In genomic region chr11:72696866-72697428, GRCh38 we compare ENCODE assay signal across 13 cellular contexts. TPM values are rescaled to one million over a fixed set of nuclear protein-coding genes. Genes with fewer than 3 reads are reported as not detected.
DNase-seq lines count a peak whose midpoint lies in the region; ATAC-seq and TF ChIP-seq lines count a peak whose summit lies in the region.
"Had no signal": no experiment of that assay in that cellular context is flagged by ENCODE, and none has a peak within 500 bp of the region (broad histone marks: within the 10 kb centered on the region; RNA-seq: fewer than 3 reads in every experiment).

No MANE protein-coding gene starts in this region.

- peaks cover 21% of the 10 kb centered on the region for H3K36me3 Mint-ChIP-seq in activated CD8-positive, alpha-beta memory T cell treated with anti-CD3 and anti-CD28 coated beads, Interleukin-2, amount 10 ng/mL, durations not matched to agents 7 days and 5 days

- H3K4me1 Mint-ChIP-seq in activated CD8-positive, alpha-beta memory T cell treated with anti-CD3 and anti-CD28 coated beads, Interleukin-2, amount 10 ng/mL, durations not matched to agents 7 days and 5 days: no peaks in the 10 kb centered on the region
- H3K4me1 Mint-ChIP-seq: brain had no signal

- DNase-seq in HCT116 (ENCODE audit: low read depth, low spot score): no peak
- DNase-seq in erythroblast (lab: John Stamatoyannopoulos, UW): peak; percentile 26 to 44
- peak in 1 of 2 donors; percentile 84 for DNase-seq in left lung
- peak; percentile 64 to 75 for DNase-seq in tibial nerve (ENCODE audit: low spot score in 2 of 2)
- DNase-seq in NCI-H526 (lab: John Stamatoyannopoulos, UW): no peak
- no peak for DNase-seq in activated CD8-positive, alpha-beta memory T cell treated with anti-CD3 and anti-CD28 coated beads, Interleukin-2, amount 10 ng/mL, durations not matched to agents 7 days and 5 days
- DNase-seq: activated gamma-delta T cell, C1 segment of cervical spinal cord, head of caudate nucleus, nucleus accumbens had no signal

- no peak for TF ChIP-seq EP300 in tibial nerve (IDR thresholded peaks at IDR 0.05)

- intact Hi-C loops in HCT116 (cut with micrococcal nuclease) (no loop called here), left lung (cut with DNase I) (no loop called here)

- H3K27ac ChIP-seq in HCT116 (ENCODE audit: low read depth, low read length) (no peak overlapping the region), left lung (no peak overlapping the region), tibial nerve (peak overlapping the region in 2 of 4 donors; percentile 63 to 81)
- H3K27ac ChIP-seq: thoracic aorta had no signal

- no peaks in the 10 kb centered on the region for H3K79me2 ChIP-seq in HCT116 (ENCODE audit: insufficient read depth, low read length)

- H3K4me3 ChIP-seq in HCT116 (replicated peaks in 1 of 2; ENCODE audit: low read depth in 1 of 2, low read length in 2 of 2) (no peak overlapping the region), left lung (no peak overlapping the region), tibial nerve (no peak overlapping the region)
- H3K4me3 ChIP-seq: thoracic aorta had no signal

- no peak overlapping the region for H3K9ac ChIP-seq in HCT116 (ENCODE audit: low read length)

- H2AFZ ChIP-seq in HCT116 (ENCODE audit: low read depth, low read length, poor library complexity, severe bottlenecking): no peak overlapping the region

- H3K9me2 ChIP-seq in HCT116 (ENCODE audit: insufficient read depth): no peaks in the 10 kb centered on the region

- RAD21 ChIA-PET in HCT116 (lab: Charles Lee; ENCODE audit: low non-redundant PET in 1 of 2, low total read pairs in 2 of 2, uncharacterized antibody in 2 of 2, unreplicated experiment in 2 of 2): no interaction called here

- POLR2A ChIA-PET in HCT116 (lab: Charles Lee): no interaction called here

- H3K27me3 ChIP-seq in HCT116 (ENCODE audit: insufficient read depth, low read length): no peaks in the 10 kb centered on the region
- H3K27me3 ChIP-seq in left lung: no peaks in the 10 kb centered on the region
- no peaks in the 10 kb centered on the region for H3K27me3 ChIP-seq in tibial nerve

- peaks cover 12 to 14% of the 10 kb centered on the region in 2 experiments; a peak in 3 of 4 replicates for H3K36me3 ChIP-seq in HCT116 (ENCODE audit: control insufficient read depth in 1 of 2, insufficient read depth in 2 of 2, low read length in 2 of 2)
- peaks cover 7 to 100% of the 10 kb centered on the region in 2 donors for H3K36me3 ChIP-seq in left lung
- peaks cover 5 to 99% (median 42%) of the 10 kb centered on the region in 3 donors for H3K36me3 ChIP-seq in tibial nerve

- no peak for TF ChIP-seq RAD21 in HCT116 (IDR thresholded peaks at IDR 0.05; ENCODE audit: low read depth)

- no peak overlapping the region for H3K27ac Mint-ChIP-seq in activated CD8-positive, alpha-beta memory T cell treated with anti-CD3 and anti-CD28 coated beads, Interleukin-2, amount 10 ng/mL, durations not matched to agents 7 days and 5 days
- H3K27ac Mint-ChIP-seq: brain had no signal

- TF ChIP-seq POLR2A in HCT116 (IDR thresholded peaks at IDR 0.05; ENCODE audit: borderline replicate concordance, extremely low read depth, insufficient read depth, insufficient read length) (no peak), erythroblast (IDR thresholded peaks at IDR 0.05; ENCODE audit: low read length) (no peak), tibial nerve (IDR thresholded peaks at IDR 0.05) (no peak)

- no peaks in the 10 kb centered on the region for H3K27me3 Mint-ChIP-seq in activated CD8-positive, alpha-beta memory T cell treated with anti-CD3 and anti-CD28 coated beads, Interleukin-2, amount 10 ng/mL, durations not matched to agents 7 days and 5 days
- H3K27me3 Mint-ChIP-seq: brain had no signal

- no peak overlapping the region for H3K4me3 Mint-ChIP-seq in activated CD8-positive, alpha-beta memory T cell treated with anti-CD3 and anti-CD28 coated beads, Interleukin-2, amount 10 ng/mL, durations not matched to agents 7 days and 5 days
- H3K4me3 Mint-ChIP-seq: brain had no signal

- TF ChIP-seq CTCF in HCT116 (IDR thresholded peaks at IDR 0.05 in 2 of 3, conservative IDR thresholded peaks at IDR 0.05 in 1 of 3; ENCODE audit: borderline replicate concordance in 1 of 3, insufficient read depth in 1 of 3, low read depth in 2 of 3, low read length in 2 of 3) (no peak), left lung (IDR thresholded peaks at IDR 0.05) (no peak), tibial nerve (IDR thresholded peaks at IDR 0.05) (no peak)

- H4K20me1 ChIP-seq in HCT116 (ENCODE audit: insufficient read depth): no peaks in the 10 kb centered on the region

- H3K4me1 ChIP-seq in HCT116 (ENCODE audit: control insufficient read depth in 1 of 2, insufficient read depth in 2 of 2, low read length in 2 of 2): peaks cover 3 to 19% of the 10 kb centered on the region in 2 experiments; a peak in 3 of 4 replicates
- H3K4me1 ChIP-seq in left lung: no peaks in the 10 kb centered on the region
- H3K4me1 ChIP-seq in tibial nerve: peaks cover 0 to 28% (median 7%) of the 10 kb centered on the region in 4 donors

- peak; percentile 52; the same call in 1 of the 2 replicates for ATAC-seq in HCT116
- peak; percentile 38 for ATAC-seq in left lung
- ATAC-seq in GM19351 (IDR thresholded peaks at IDR 0.05; ENCODE audit: unreplicated experiment): no peak
- no peak for ATAC-seq in activated CD8-positive, alpha-beta memory T cell treated with anti-CD3 and anti-CD28 coated beads, Interleukin-2, amount 10 ng/mL, durations not matched to agents 7 days and 5 days

- 68 to 73% methylated on average over 29 to 30 of the region's 39 CpGs for WGBS in tibial nerve, 2 donors

- H3K9me3 Mint-ChIP-seq in activated CD8-positive, alpha-beta memory T cell treated with anti-CD3 and anti-CD28 coated beads, Interleukin-2, amount 10 ng/mL, durations not matched to agents 7 days and 5 days (ENCODE audit: low read depth): no peaks in the 10 kb centered on the region
- H3K9me3 Mint-ChIP-seq: brain had no signal

- CTCF ChIA-PET in HCT116 (lab: Charles Lee): no interaction called here
- CTCF ChIA-PET in activated CD8-positive, alpha-beta memory T cell treated with anti-CD3 and anti-CD28 coated beads, Interleukin-2, amount 10 ng/mL, durations not matched to agents 7 days and 5 days (lab: Charles Lee): no interaction called here

- H3K9me3 ChIP-seq in HCT116 (ENCODE audit: control insufficient read depth in 1 of 2, insufficient read depth in 1 of 2, low read depth in 1 of 2, low read length in 2 of 2) (no peaks in the 10 kb centered on the region), left lung (no peaks in the 10 kb centered on the region), tibial nerve (no peaks in the 10 kb centered on the region)
- H3K9me3 ChIP-seq: thoracic aorta had no signal

- TSS peak; percentile 16 for BruUV-seq in HCT116 (replicated peaks; lab: Mats Ljungman, UMichigan)

- no peak overlapping the region for H3K4me2 ChIP-seq in HCT116 (ENCODE audit: low read length)

TF ChIP-seq in HCT116, 20 proteins besides CTCF, POLR2A, EP300 and RAD21 (continues in another document):
- TF ChIP-seq EZH2 (IDR thresholded peaks at IDR 0.05): no peak
- TF ChIP-seq POLR2AphosphoS5 (IDR thresholded peaks at IDR 0.05; ENCODE audit: low read depth, low read length): no peak
- TF ChIP-seq YY1 (IDR thresholded peaks at IDR 0.05; ENCODE audit: extremely low read depth, insufficient replicate concordance, low read depth, low read length): no peak
- TF ChIP-seq ZBTB33 (IDR thresholded peaks at IDR 0.05; ENCODE audit: extremely low read depth, insufficient replicate concordance, low read length): no peak

RNA-seq across cellular contexts. Expression of gene PDE2A, which starts 22.7 kb away (rescaled TPM):
- 7.6 TPM for total RNA-seq in HCT116 (2021; ENCODE audit: unreplicated experiment)
- 16.7 and 17.1 TPM in 2 replicates for polyA plus RNA-seq in HCT116 (2012)
- 10 to 100 TPM in 1 of 2 donors, 1 to 10 TPM in 1; 9.7 to 13.8 TPM for total RNA-seq in left lung
- 10 to 100 TPM; 30.3 to 75.7 (median 43.1) TPM for total RNA-seq in tibial nerve
- under 1 TPM; 0.67 to 0.75 TPM for total RNA-seq in activated CD8-positive, alpha-beta memory T cell treated with anti-CD3 and anti-CD28 coated beads, Interleukin-2, amount 10 ng/mL, durations not matched to agents 7 days and 5 days

RNA-seq across cellular contexts. Expression of gene ARAP1, which starts 55.3 kb away (rescaled TPM):
- total RNA-seq in HCT116 (2021; ENCODE audit: unreplicated experiment): 57.4 TPM
- polyA plus RNA-seq in HCT116 (2012): 44.5 and 59.1 TPM in 2 replicates
- total RNA-seq in left lung: 100 to 1,000 TPM; 172 to 222 TPM
- total RNA-seq in tibial nerve: 100 to 1,000 TPM; 104 to 151 (median 149) TPM
- 100 to 1,000 TPM in 1 of 2 experiments, 10 to 100 TPM in 1; 96.5 to 104 TPM for total RNA-seq in activated CD8-positive, alpha-beta memory T cell treated with anti-CD3 and anti-CD28 coated beads, Interleukin-2, amount 10 ng/mL, durations not matched to agents 7 days and 5 days

Comparison
In these comparisons a context has a peak if more than half of its experiments do, and no peak if none do; other contexts are left out.
1. ATAC-seq: peak in HCT116 (single experiment) and left lung (single experiment); none in GM19351 (single experiment) and activated CD8-positive, alpha-beta memory T cell treated with anti-CD3 and anti-CD28 coated beads, Interleukin-2, amount 10 ng/mL, durations not matched to agents 7 days and 5 days (single experiment).
2. DNase-seq: peak in erythroblast (2 of 2) and tibial nerve (2 of 2); none in HCT116 (single experiment), NCI-H526 (0 of 2) and activated CD8-positive, alpha-beta memory T cell treated with anti-CD3 and anti-CD28 coated beads, Interleukin-2, amount 10 ng/mL, durations not matched to agents 7 days and 5 days (single experiment).